In genomic region chr22:45903355-45904149, GRCh38 we compare ENCODE assay signal across 11 cellular contexts.
A peak's percentile ranks its signal among the peaks of the same experiment; 100 is the strongest.
DNase-seq lines count a peak whose midpoint lies in the region; ATAC-seq and TF ChIP-seq lines count a peak whose summit lies in the region.
"Had no signal": no experiment of that assay in that cellular context is flagged by ENCODE, and none has a peak within 500 bp of the region (broad histone marks: within the 10 kb centered on the region; RNA-seq: fewer than 3 reads in every experiment).

No MANE protein-coding gene starts in this region.

- H3K4me3 ChIP-seq in fibroblast of lung (replicated peaks in 1 of 4; ENCODE audit: control extremely low read depth in 1 of 4, insufficient read depth in 1 of 4, low read depth in 3 of 4, low read length in 4 of 4), result no peak overlapping the region
- no peak overlapping the region for H3K4me3 ChIP-seq in prostate gland
- H3K4me3 ChIP-seq: skin epidermis had no signal

- WGBS in prostate gland, result 23% methylated on average over 28 of the region's 29 CpGs

- TF ChIP-seq POLR2A in prostate gland (IDR thresholded peaks at IDR 0.05), result no peak

- DNase-seq in ELR (ENCODE audit: low read depth), result peak; percentile 77
- peak; percentile 51 for DNase-seq in RWPE1 (ENCODE audit: low spot score)
- peak; percentile 72 to 86 for DNase-seq in fibroblast of lung (ENCODE audit: low read depth in 2 of 2)
- peak; percentile 26 for DNase-seq in prostate gland (ENCODE audit: low spot score)
- no peak for DNase-seq in posterior cingulate gyrus
- DNase-seq in NCI-H1105 treated with DMSO at 0.1 percent for 48 hours (lab: John Stamatoyannopoulos, UW), result no peak
- DNase-seq: activated CD8-positive, alpha-beta memory T cell treated with anti-CD3 and anti-CD28 coated beads, Interleukin-2, amount 50 U/mL, for 48 hours; stimulated activated naive B cell treated with anti-CD40 and anti-IgM and Interleukin-4, amounts not matched to agents 10 μg/mL and 1 μg/mL and 100 μg/mL, for 72 hours had no signal

- H3K27ac ChIP-seq in RWPE1, result peak overlapping the region; percentile 65
- H3K27ac ChIP-seq in fibroblast of lung (ENCODE audit: insufficient read depth, low read length), result no peak overlapping the region
- H3K27ac ChIP-seq in prostate gland, result no peak overlapping the region
- H3K27ac ChIP-seq: skin epidermis had no signal

- POLR2A ChIA-PET in RWPE1 (lab: Yijun Ruan, JAX; ENCODE audit: low non-redundant PET), result interaction anchor here (0.5 kb wide), 1 partner anchor 239 kb away, joined by 3 read pairs; no protein-coding TSS in a partner anchor

- H3K27me3 ChIP-seq in fibroblast of lung (ENCODE audit: control insufficient read depth, insufficient read depth, low read length) (peaks cover 18% of the 10 kb centered on the region), prostate gland (replicated peaks; ENCODE audit: insufficient read depth) (no peaks in the 10 kb centered on the region)

- no peaks in the 10 kb centered on the region for H3K79me2 ChIP-seq in fibroblast of lung (ENCODE audit: control insufficient read depth, insufficient read depth, low read length)

- H4K20me1 ChIP-seq in fibroblast of lung (ENCODE audit: control insufficient read depth, extremely low read depth, insufficient read depth, low read length), result no peaks in the 10 kb centered on the region

- ATAC-seq in HG03439 (IDR thresholded peaks at IDR 0.05; ENCODE audit: unreplicated experiment) (no peak), GM18870 (IDR thresholded peaks at IDR 0.05; ENCODE audit: unreplicated experiment) (no peak)
- ATAC-seq: stimulated activated naive B cell treated with anti-CD40 and anti-IgM and Interleukin-4, amounts not matched to agents 10 μg/mL and 1 μg/mL and 100 μg/mL, for 72 hours had no signal

- H3K9ac ChIP-seq in fibroblast of lung (ENCODE audit: insufficient read depth, low read length), result no peak overlapping the region

- no peak overlapping the region for H2AFZ ChIP-seq in fibroblast of lung (ENCODE audit: low read length)

- CTCF ChIA-PET in RWPE1 (lab: Yijun Ruan, JAX), result no interaction called here

- intact Hi-C loops in prostate gland (cut with DNase I), result no loop called here
- intact Hi-C loops in posterior cingulate gyrus (cut with DNase I), result no loop called here

- H3K4me2 ChIP-seq in fibroblast of lung (ENCODE audit: extremely low read depth, insufficient read depth, low read length), result peak overlapping the region; percentile 44

- H3K4me1 ChIP-seq in fibroblast of lung (ENCODE audit: control insufficient read depth, extremely low read depth, insufficient read depth, low read length) (peaks cover 17% of the 10 kb centered on the region), prostate gland (replicated peaks) (no peaks in the 10 kb centered on the region)

- no peak for TF ChIP-seq CTCF in RWPE1 (conservative IDR thresholded peaks at IDR 0.05; ENCODE audit: low read depth)
- no peak for TF ChIP-seq CTCF in fibroblast of lung (conservative IDR thresholded peaks at IDR 0.05 in 1 of 2, IDR thresholded peaks at IDR 0.05 in 1 of 2; ENCODE audit: low read depth in 1 of 2, low read length in 2 of 2)
- TF ChIP-seq CTCF in prostate gland (IDR thresholded peaks at IDR 0.05), result no peak

- H3K9me3 ChIP-seq in fibroblast of lung (ENCODE audit: control insufficient read depth, insufficient read depth, low read depth, low read length) (no peaks in the 10 kb centered on the region), prostate gland (no peaks in the 10 kb centered on the region)

- H3K36me3 ChIP-seq in fibroblast of lung (ENCODE audit: control insufficient read depth, insufficient read depth, low read length), result no peaks in the 10 kb centered on the region
- H3K36me3 ChIP-seq in prostate gland, result no peaks in the 10 kb centered on the region

Comparison
In these comparisons a context has a peak if more than half of its experiments do, and no peak if none do; other contexts are left out.
1. DNase-seq: peak in ELR (single experiment), RWPE1 (single experiment), fibroblast of lung (2 of 2) and prostate gland (single experiment); none in posterior cingulate gyrus (0 of 10) and NCI-H1105 treated with DMSO at 0.1 percent for 48 hours (single experiment).